ENCODE assay signal across 10 cellular contexts in genomic region chr1:155241851-155242264, GRCh38. TPM values are rescaled to one million over a fixed set of nuclear protein-coding genes. Genes with fewer than 3 reads are reported as not detected.
A peak's percentile ranks its signal among the peaks of the same experiment; 100 is the strongest.
DNase-seq lines count a peak whose midpoint lies in the region; ATAC-seq, FAIRE-seq and TF ChIP-seq lines count a peak whose summit lies in the region.
"Had no signal": no experiment of that assay in that cellular context is flagged by ENCODE, and none has a peak within 500 bp of the region (broad histone marks: within the 10 kb centered on the region; RNA-seq: fewer than 3 reads in every experiment).

No MANE protein-coding gene starts in this region.

- H2AFZ ChIP-seq in H1 (ENCODE audit: low read length): no peak overlapping the region

- no peak for DNase-seq in activated T-cell treated with anti-CD3 and anti-CD28 coated beads, Interleukin-2, amount 50 U/mL, for 72 hours
- no peak for DNase-seq in activated T-cell treated with anti-CD3 and anti-CD28 coated beads, Interleukin-2, amount 50 U/mL, for 1 hour
- DNase-seq in RPMI7951 (ENCODE audit: low read depth): peak; percentile 37
- no peak for DNase-seq in H1 (ENCODE audit: low read depth in 1 of 2, low spot score in 2 of 2)
- DNase-seq in stimulated activated naive CD8-positive, alpha-beta T cell treated with anti-CD3 and anti-CD28 coated beads, Interleukin-15, amount 100 ng/mL, for 72 hours: no peak
- no peak for DNase-seq in Ammon's horn (ENCODE audit: low spot score)
- DNase-seq in NCI-H69 (lab: John Stamatoyannopoulos, UW): no peak

- H3K4me3 Mint-ChIP-seq in activated T-cell treated with anti-CD3 and anti-CD28 coated beads, Interleukin-2, amount 50 U/mL, for 72 hours: peak overlapping the region; percentile 79 to 88
- H3K4me3 Mint-ChIP-seq in stimulated activated naive CD8-positive, alpha-beta T cell treated with anti-CD3 and anti-CD28 coated beads, Interleukin-15, amount 100 ng/mL, for 72 hours: peak overlapping the region; percentile 81 to 88

- no peaks in the 10 kb centered on the region for H3K79me1 ChIP-seq in H1 (ENCODE audit: low read depth, low read length)

- peaks cover 53% of the 10 kb centered on the region for H3K4me1 Mint-ChIP-seq in activated T-cell treated with anti-CD3 and anti-CD28 coated beads, Interleukin-2, amount 50 U/mL, for 72 hours (ENCODE audit: low read depth)
- peaks cover 55% of the 10 kb centered on the region for H3K4me1 Mint-ChIP-seq in stimulated activated naive CD8-positive, alpha-beta T cell treated with anti-CD3 and anti-CD28 coated beads, Interleukin-15, amount 100 ng/mL, for 72 hours

- POLR2A ChIA-PET in H1 (lab: Charles Lee; ENCODE audit: partially characterized antibody): interaction anchor here (0.6 to 2.5 kb wide), 10 partner anchors 10 to 289 kb away, joined by 3 to 13 read pairs (median 5); partner anchors contain the start of genes MTX1, SCAMP3 and THBS3

- peak overlapping the region; percentile 70; the same call in 1 of the 2 replicates for H2AK5ac ChIP-seq in H1 (ENCODE audit: low read depth, low read length)

- no peak overlapping the region for H3K4me3 ChIP-seq in H1 (ENCODE audit: extremely low read depth in 1 of 4, insufficient read depth in 2 of 4, low read depth in 3 of 4, low read length in 4 of 4)

- H3K36me3 ChIP-seq in H1 (ENCODE audit: control insufficient read depth in 2 of 4, insufficient read depth in 4 of 4, low read length in 3 of 4): no peaks in the 10 kb centered on the region; a peak in 1 of 8 replicates
- H3K36me3 ChIP-seq: pancreas had no signal

- no peaks in the 10 kb centered on the region for H3K27me3 Mint-ChIP-seq in activated T-cell treated with anti-CD3 and anti-CD28 coated beads, Interleukin-2, amount 50 U/mL, for 72 hours (ENCODE audit: low read depth)
- H3K27me3 Mint-ChIP-seq in stimulated activated naive CD8-positive, alpha-beta T cell treated with anti-CD3 and anti-CD28 coated beads, Interleukin-15, amount 100 ng/mL, for 72 hours: no peaks in the 10 kb centered on the region

- H4K91ac ChIP-seq in H1 (replicated peaks; ENCODE audit: insufficient read length, low read length): peak overlapping the region; percentile 44

- no peak overlapping the region for H3K56ac ChIP-seq in H1 (replicated peaks; ENCODE audit: insufficient read length, low read depth, low read length)

- H3K27ac ChIP-seq in H1 (ENCODE audit: low read depth, low read length): no peak overlapping the region

- no peak overlapping the region; a peak in 1 of 4 replicates for H3K4me2 ChIP-seq in H1 (ENCODE audit: insufficient read depth in 1 of 2, low read depth in 2 of 2, low read length in 2 of 2)

- H2BK20ac ChIP-seq in H1 (ENCODE audit: low read length): no peak overlapping the region

- no peak overlapping the region for H3K18ac ChIP-seq in H1 (ENCODE audit: extremely low read depth, low read length)

- CTCF ChIA-PET in H1 (lab: Charles Lee; ENCODE audit: partially characterized antibody): interaction anchor here (1.0 to 4.4 kb wide), 4 partner anchors 8 to 66 kb away, joined by 3 to 52 read pairs (median 4); partner anchors contain the start of gene FDPS

- no peak for TF ChIP-seq CTCF in H1 (IDR thresholded peaks at IDR 0.05; ENCODE audit: control extremely low read depth in 1 of 3, insufficient read depth in 1 of 3, low read depth in 1 of 3, low read length in 3 of 3)

- no peak for FAIRE-seq in H1 (lab: Jason Lieb, UNC)
- FAIRE-seq: pancreas had no signal

- TF ChIP-seq POLR2A in H1 (IDR thresholded peaks at IDR 0.05; ENCODE audit: control extremely low read depth in 1 of 2, low read depth in 2 of 2, low read length in 2 of 2): no peak

- H2BK15ac ChIP-seq in H1 (ENCODE audit: low read length): peak overlapping the region; percentile 55; the same call in 1 of the 2 replicates

- no peak for TF ChIP-seq EP300 in H1 (IDR thresholded peaks at IDR 0.05; ENCODE audit: borderline replicate concordance in 1 of 2, low read depth in 2 of 2, low read length in 2 of 2)

- peaks cover 4 to 5% of the 10 kb centered on the region in 2 donors for H3K36me3 Mint-ChIP-seq in activated T-cell treated with anti-CD3 and anti-CD28 coated beads, Interleukin-2, amount 50 U/mL, for 72 hours (ENCODE audit: insufficient read depth in 2 of 2)

- no peak overlapping the region for H4K8ac ChIP-seq in H1 (ENCODE audit: extremely low read depth, insufficient read depth, low read length)

- no peak overlapping the region for H4K5ac ChIP-seq in H1 (ENCODE audit: insufficient read length, low read depth, low read length)

- no peaks in the 10 kb centered on the region for H3K9me3 Mint-ChIP-seq in activated T-cell treated with anti-CD3 and anti-CD28 coated beads, Interleukin-2, amount 50 U/mL, for 72 hours
- no peaks in the 10 kb centered on the region for H3K9me3 Mint-ChIP-seq in stimulated activated naive CD8-positive, alpha-beta T cell treated with anti-CD3 and anti-CD28 coated beads, Interleukin-15, amount 100 ng/mL, for 72 hours

- no peaks in the 10 kb centered on the region for H4K20me1 ChIP-seq in H1 (replicated peaks in 1 of 2; ENCODE audit: control insufficient read depth in 1 of 2, insufficient read depth in 2 of 2, low read length in 2 of 2)

- no peak overlapping the region for H3K14ac ChIP-seq in H1 (ENCODE audit: insufficient read length)

- H2BK120ac ChIP-seq in H1 (replicated peaks; ENCODE audit: low read depth, low read length): no peak overlapping the region

- no peak overlapping the region for H3K23ac ChIP-seq in H1 (ENCODE audit: insufficient read length)

- H3K4ac ChIP-seq in H1 (replicated peaks; ENCODE audit: insufficient read length, low read depth, low read length): no peak overlapping the region

- H2BK12ac ChIP-seq in H1 (ENCODE audit: low read depth, low read length): peak overlapping the region; percentile 44; the same call in 1 of the 2 replicates

- H3K23me2 ChIP-seq in H1 (ENCODE audit: low read depth, low read length): peaks cover 5% of the 10 kb centered on the region; the same call in 1 of the 2 replicates

- ATAC-seq in activated T-cell treated with anti-CD3 and anti-CD28 coated beads, Interleukin-2, amount 50 U/mL, for 72 hours (replicated peaks in 1 of 2): no peak
- ATAC-seq in stimulated activated naive CD8-positive, alpha-beta T cell treated with anti-CD3 and anti-CD28 coated beads, Interleukin-15, amount 100 ng/mL, for 72 hours: no peak
- ATAC-seq in HG03039 (IDR thresholded peaks at IDR 0.05; ENCODE audit: unreplicated experiment): no peak

- 82% methylated on average over 4 of the region's 4 CpGs; no CpG with 5 or more reads in 1 of the 2 experiments for WGBS in H1 (ENCODE audit: extremely low coverage in 1 of 2, insufficient coverage in 1 of 2, insufficient read length in 1 of 2, insufficient replicate concordance in 2 of 2, low coverage in 1 of 2, low lambda C conversion rate in 2 of 2, missing lambda C conversion rate in 1 of 2), 2 experiments

- no peak for TF ChIP-seq RAD21 in H1 (IDR thresholded peaks at IDR 0.05 in 1 of 2, conservative IDR thresholded peaks at IDR 0.05 in 1 of 2; ENCODE audit: low read depth in 2 of 2, low read length in 2 of 2)

- H2BK5ac ChIP-seq in H1 (ENCODE audit: low read depth, low read length): no peak overlapping the region

- no peaks in the 10 kb centered on the region for H3K9me3 ChIP-seq in H1 (ENCODE audit: insufficient read depth in 2 of 2, low read depth in 1 of 2, low read length in 1 of 2)
- H3K9me3 ChIP-seq: BE2C, pancreas had no signal

- H3K27ac Mint-ChIP-seq in activated T-cell treated with anti-CD3 and anti-CD28 coated beads, Interleukin-2, amount 50 U/mL, for 72 hours: no peak overlapping the region
- peak overlapping the region; percentile 93 to 97 for H3K27ac Mint-ChIP-seq in stimulated activated naive CD8-positive, alpha-beta T cell treated with anti-CD3 and anti-CD28 coated beads, Interleukin-15, amount 100 ng/mL, for 72 hours

- H3K79me2 ChIP-seq in H1 (ENCODE audit: control insufficient read depth in 1 of 2, insufficient read depth in 2 of 2, low read length in 2 of 2): no peaks in the 10 kb centered on the region

- peaks cover 0 to 14% (median 4%) of the 10 kb centered on the region in 4 experiments; a peak in 2 of 7 replicates for H3K27me3 ChIP-seq in H1 (replicated peaks in 1 of 4; ENCODE audit: control insufficient read depth in 3 of 4, extremely low read depth in 1 of 4, insufficient read depth in 3 of 4, low read length in 3 of 4)
- H3K27me3 ChIP-seq: BE2C, pancreas had no signal

- H3K9ac ChIP-seq in H1 (replicated peaks in 1 of 4; ENCODE audit: extremely low read depth in 1 of 4, low read depth in 3 of 4, low read length in 3 of 4): no peak overlapping the region

- H3K4me1 ChIP-seq in H1 (replicated peaks in 1 of 4; ENCODE audit: control insufficient read depth in 3 of 4, insufficient read depth in 4 of 4, low read length in 3 of 4): peaks cover 0 to 4% (median 1%) of the 10 kb centered on the region in 4 experiments; a peak in 2 of 7 replicates

RNA-seq across cellular contexts. Expression of gene ENTREP3, which starts 13.4 kb away (rescaled TPM):
- total RNA-seq in activated T-cell treated with anti-CD3 and anti-CD28 coated beads, Interleukin-2, amount 50 U/mL, for 72 hours: 10 to 100 TPM; 30.7 to 33.8 TPM
- 3.2 and 4.2 TPM in 2 replicates for total RNA-seq in RPMI7951 (2014; rRNA removed; shearing (Covaris generic))
- total RNA-seq in H1 (2021; fragmentation: NEBNext Ultra II Directional; extraction: Animal tissue kit (Norgen Biotek cat#: 25700)): 52.2 and 55.4 TPM in 2 replicates
- polyA plus RNA-seq in H1 (2011; rRNA removed): 22.8 and 39.1 TPM in 2 replicates
- 16.5 TPM for polyA plus RNA-seq in H1 (2011; cell fraction: cytosol; rRNA removed)
- polyA plus RNA-seq in H1 (2011; cell fraction: nucleus; rRNA removed): 58.2 TPM
- polyA plus RNA-seq in H1 (2012, experiment 1 of 2): 39.5 to 52.0 TPM (median 47.1 TPM) in 4 replicates
- polyA plus RNA-seq in H1 (2012, experiment 2 of 2): 47.8 TPM
- polyA plus RNA-seq in H1 (2013, experiment 1 of 2): 38.5 TPM
- polyA plus RNA-seq in H1 (2013, experiment 2 of 2): 41.8 TPM
- polyA minus RNA-seq in H1 (2011; rRNA and poly(A)+ RNA removed): 8.3 and 11.1 TPM in 2 replicates
- polyA minus RNA-seq in H1 (2011; cell fraction: cytosol; rRNA and poly(A)+ RNA removed): 22.6 TPM
- 19.6 TPM for polyA minus RNA-seq in H1 (2011; cell fraction: nucleus; rRNA and poly(A)+ RNA removed)

RNA-seq across cellular contexts. Expression of gene SCAMP3, which starts 20.3 kb away (rescaled TPM):
- 100 to 1,000 TPM; 112 to 114 TPM for total RNA-seq in activated T-cell treated with anti-CD3 and anti-CD28 coated beads, Interleukin-2, amount 50 U/mL, for 72 hours
- 69.0 and 73.9 TPM in 2 replicates for total RNA-seq in RPMI7951 (2014; rRNA removed; shearing (Covaris generic))
- 48.9 and 50.0 TPM in 2 replicates for total RNA-seq in H1 (2021; fragmentation: NEBNext Ultra II Directional; extraction: Animal tissue kit (Norgen Biotek cat#: 25700))
- polyA plus RNA-seq in H1 (2011; rRNA removed): 143 and 151 TPM in 2 replicates
- polyA plus RNA-seq in H1 (2011; cell fraction: cytosol; rRNA removed): 87.8 TPM
- polyA plus RNA-seq in H1 (2011; cell fraction: nucleus; rRNA removed): 85.4 TPM
- 44.1 to 56.0 TPM (median 54.1 TPM) in 4 replicates for polyA plus RNA-seq in H1 (2012, experiment 1 of 2)
- polyA plus RNA-seq in H1 (2012, experiment 2 of 2): 104 TPM
- polyA plus RNA-seq in H1 (2013, experiment 1 of 2): 63.7 TPM
- 73.0 TPM for polyA plus RNA-seq in H1 (2013, experiment 2 of 2)
- polyA minus RNA-seq in H1 (2011; rRNA and poly(A)+ RNA removed): 54.5 and 60.6 TPM in 2 replicates
- polyA minus RNA-seq in H1 (2011; cell fraction: cytosol; rRNA and poly(A)+ RNA removed): 35.5 TPM
- polyA minus RNA-seq in H1 (2011; cell fraction: nucleus; rRNA and poly(A)+ RNA removed): 21.9 TPM

RNA-seq across cellular contexts. Expression of gene CLK2, which starts 31.4 kb away (rescaled TPM):
- total RNA-seq in activated T-cell treated with anti-CD3 and anti-CD28 coated beads, Interleukin-2, amount 50 U/mL, for 72 hours: 10 to 100 TPM; 72.4 to 77.9 TPM
- 13.1 and 20.8 TPM in 2 replicates for total RNA-seq in RPMI7951 (2014; rRNA removed; shearing (Covaris generic))
- total RNA-seq in H1 (2021; fragmentation: NEBNext Ultra II Directional; extraction: Animal tissue kit (Norgen Biotek cat#: 25700)): 58.2 and 62.2 TPM in 2 replicates
- polyA plus RNA-seq in H1 (2011; rRNA removed): 76.0 and 98.8 TPM in 2 replicates
- polyA plus RNA-seq in H1 (2011; cell fraction: cytosol; rRNA removed): 73.0 TPM
- polyA plus RNA-seq in H1 (2011; cell fraction: nucleus; rRNA removed): 458 TPM
- 49.9 to 84.8 TPM (median 77.3 TPM) in 4 replicates for polyA plus RNA-seq in H1 (2012, experiment 1 of 2)
- polyA plus RNA-seq in H1 (2012, experiment 2 of 2): 31.5 TPM
- 59.7 TPM for polyA plus RNA-seq in H1 (2013, experiment 1 of 2)
- polyA plus RNA-seq in H1 (2013, experiment 2 of 2): 53.7 TPM
- polyA minus RNA-seq in H1 (2011; rRNA and poly(A)+ RNA removed): 74.1 and 100 TPM in 2 replicates
- 37.4 TPM for polyA minus RNA-seq in H1 (2011; cell fraction: cytosol; rRNA and poly(A)+ RNA removed)
- polyA minus RNA-seq in H1 (2011; cell fraction: nucleus; rRNA and poly(A)+ RNA removed): 107 TPM

RNA-seq across cellular contexts. Expression of gene MTX1, which starts 33.4 kb away (rescaled TPM):
- 10 to 100 TPM; 25.5 to 27.4 TPM for total RNA-seq in activated T-cell treated with anti-CD3 and anti-CD28 coated beads, Interleukin-2, amount 50 U/mL, for 72 hours
- total RNA-seq in RPMI7951 (2014; rRNA removed; shearing (Covaris generic)): 88.3 and 97.7 TPM in 2 replicates
- 47.9 and 55.0 TPM in 2 replicates for total RNA-seq in H1 (2021; fragmentation: NEBNext Ultra II Directional; extraction: Animal tissue kit (Norgen Biotek cat#: 25700))
- 131 and 161 TPM in 2 replicates for polyA plus RNA-seq in H1 (2011; rRNA removed)
- polyA plus RNA-seq in H1 (2011; cell fraction: cytosol; rRNA removed): 108 TPM
- polyA plus RNA-seq in H1 (2011; cell fraction: nucleus; rRNA removed): 98.3 TPM
- 52.9 to 74.3 TPM (median 71.2 TPM) in 4 replicates for polyA plus RNA-seq in H1 (2012, experiment 1 of 2)
- 106 TPM for polyA plus RNA-seq in H1 (2012, experiment 2 of 2)
- polyA plus RNA-seq in H1 (2013, experiment 1 of 2): 37.2 TPM
- polyA plus RNA-seq in H1 (2013, experiment 2 of 2): 36.4 TPM
- 39.0 and 48.9 TPM in 2 replicates for polyA minus RNA-seq in H1 (2011; rRNA and poly(A)+ RNA removed)
- polyA minus RNA-seq in H1 (2011; cell fraction: cytosol; rRNA and poly(A)+ RNA removed): 31.5 TPM
- polyA minus RNA-seq in H1 (2011; cell fraction: nucleus; rRNA and poly(A)+ RNA removed): 29.7 TPM

RNA-seq across cellular contexts. Expression of gene THBS3, which starts 34.2 kb away (rescaled TPM):
- 10 to 100 TPM; 24.7 to 28.7 TPM for total RNA-seq in activated T-cell treated with anti-CD3 and anti-CD28 coated beads, Interleukin-2, amount 50 U/mL, for 72 hours
- 4.1 and 8.1 TPM in 2 replicates for total RNA-seq in RPMI7951 (2014; rRNA removed; shearing (Covaris generic))
- total RNA-seq in H1 (2021; fragmentation: NEBNext Ultra II Directional; extraction: Animal tissue kit (Norgen Biotek cat#: 25700)): 2.6 and 3.0 TPM in 2 replicates
- 3.5 and 5.0 TPM in 2 replicates for polyA plus RNA-seq in H1 (2011; rRNA removed)
- polyA plus RNA-seq in H1 (2011; cell fraction: cytosol; rRNA removed): 4.2 TPM
- polyA plus RNA-seq in H1 (2011; cell fraction: nucleus; rRNA removed): 19.8 TPM
- polyA plus RNA-seq in H1 (2012, experiment 1 of 2): 8.5 to 12.1 TPM (median 11.0 TPM) in 4 replicates
- 4.6 TPM for polyA plus RNA-seq in H1 (2012, experiment 2 of 2)
- polyA plus RNA-seq in H1 (2013, experiment 1 of 2): 3.6 TPM
- polyA plus RNA-seq in H1 (2013, experiment 2 of 2): 3.4 TPM
- polyA minus RNA-seq in H1 (2011; rRNA and poly(A)+ RNA removed): 5.1 and 6.1 TPM in 2 replicates
- 2.2 TPM for polyA minus RNA-seq in H1 (2011; cell fraction: cytosol; rRNA and poly(A)+ RNA removed)
- polyA minus RNA-seq in H1 (2011; cell fraction: nucleus; rRNA and poly(A)+ RNA removed): 9.2 TPM
